ENCODE assay signal across 15 cellular contexts in genomic region chr9:111805841-111806241, GRCh38. TPM values are rescaled to one million over a fixed set of nuclear protein-coding genes. Genes with fewer than 3 reads are reported as not detected.
A peak's percentile ranks its signal among the peaks of the same experiment; 100 is the strongest.
DNase-seq lines count a peak whose midpoint lies in the region; ATAC-seq and TF ChIP-seq lines count a peak whose summit lies in the region.
"Had no signal": no experiment of that assay in that cellular context is flagged by ENCODE, and none has a peak within 500 bp of the region (broad histone marks: within the 10 kb centered on the region; RNA-seq: fewer than 3 reads in every experiment).

No MANE protein-coding gene starts in this region.

- H3K27me3 ChIP-seq in A673 (replicated peaks; ENCODE audit: insufficient read depth, low read depth, low read length, poor library complexity) (no peaks in the 10 kb centered on the region), HCT116 (ENCODE audit: insufficient read depth, low read length) (no peaks in the 10 kb centered on the region), left lung (no peaks in the 10 kb centered on the region), H9 (ENCODE audit: insufficient read depth, low read length) (no peaks in the 10 kb centered on the region)
- H3K27me3 ChIP-seq in CD8-positive, alpha-beta memory T cell (ENCODE audit: insufficient read depth, low read length, poor library complexity, severe bottlenecking): no peaks in the 10 kb centered on the region
- H3K27me3 ChIP-seq: cardiac muscle cell had no signal

- POLR2A ChIA-PET in A673 (lab: Charles Lee; ENCODE audit: low non-redundant PET): no interaction called here
- POLR2A ChIA-PET in HCT116 (lab: Charles Lee): no interaction called here
- POLR2A ChIA-PET in CD8-positive, alpha-beta memory T cell (lab: Charles Lee): no interaction called here

- no peaks in the 10 kb centered on the region for H3K79me1 ChIP-seq in H9 (ENCODE audit: insufficient read depth, low read depth, low read length, poor library complexity, severe bottlenecking)

- H4K20me1 ChIP-seq in HCT116 (ENCODE audit: insufficient read depth) (no peaks in the 10 kb centered on the region), H9 (ENCODE audit: control insufficient read depth, insufficient read depth, insufficient read length) (no peaks in the 10 kb centered on the region)

- no peak overlapping the region for H3T11ph ChIP-seq in H9 (ENCODE audit: low read length)

- no peak overlapping the region for H3K14ac ChIP-seq in H9 (ENCODE audit: insufficient read depth, low read length)

- H2AK5ac ChIP-seq in H9 (ENCODE audit: insufficient read length, low read length): no peak overlapping the region

- H2BK12ac ChIP-seq in H9 (ENCODE audit: insufficient read length, low read depth, low read length): no peak overlapping the region

- no peaks in the 10 kb centered on the region; the same call in 1 of the 2 replicates for H3K27me3 Mint-ChIP-seq in H9 (ENCODE audit: low read depth)
- H3K27me3 Mint-ChIP-seq in CD8-positive, alpha-beta memory T cell: peaks cover 3 to 11% of the 10 kb centered on the region in 2 donors
- H3K27me3 Mint-ChIP-seq: activated CD4-positive, alpha-beta T cell treated with anti-CD3 and anti-CD28 coated beads, Interleukin-2, amount 10 ng/mL, durations not matched to agents 24 days and 14 days had no signal

- no peaks in the 10 kb centered on the region for H3K9me2 ChIP-seq in HCT116 (ENCODE audit: insufficient read depth)

- H3K9ac ChIP-seq in HCT116 (ENCODE audit: low read length) (no peak overlapping the region), H9 (ENCODE audit: extremely low read depth, insufficient read length, low read length) (no peak overlapping the region)

- H3K4me1 ChIP-seq in A673 (ENCODE audit: insufficient read depth, low read length, poor library complexity, severe bottlenecking) (no peaks in the 10 kb centered on the region), HCT116 (ENCODE audit: control insufficient read depth in 1 of 2, insufficient read depth in 2 of 2, low read length in 2 of 2) (peaks cover 0 to 17% of the 10 kb centered on the region in 2 experiments; a peak in 3 of 4 replicates), left lung (no peaks in the 10 kb centered on the region), H9 (ENCODE audit: insufficient read depth, low read length) (no peaks in the 10 kb centered on the region)
- H3K4me1 ChIP-seq in CD8-positive, alpha-beta memory T cell (ENCODE audit: insufficient read depth, low read length): no peaks in the 10 kb centered on the region

- in situ Hi-C loops in astrocyte of the cerebellum (cut with HindIII; ENCODE audit: low sequenced_read_pairs): no loop called here

- no peaks in the 10 kb centered on the region for H3K9me3 Mint-ChIP-seq in H9
- no peaks in the 10 kb centered on the region for H3K9me3 Mint-ChIP-seq in CD8-positive, alpha-beta memory T cell
- H3K9me3 Mint-ChIP-seq: activated CD4-positive, alpha-beta T cell treated with anti-CD3 and anti-CD28 coated beads, Interleukin-2, amount 10 ng/mL, durations not matched to agents 24 days and 14 days; GM23338 had no signal

- H3K56ac ChIP-seq in H9 (ENCODE audit: insufficient read length, low read depth, low read length): no peak overlapping the region

- H3K23me2 ChIP-seq in H9 (ENCODE audit: insufficient read length, low read depth, low read length, poor library complexity, severe bottlenecking): no peaks in the 10 kb centered on the region

- peaks cover 0 to 4% of the 10 kb centered on the region in 2 experiments; a peak in 3 of 4 replicates for H3K4me1 Mint-ChIP-seq in H9
- peaks cover 6 to 15% (median 14%) of the 10 kb centered on the region in 3 donors for H3K4me1 Mint-ChIP-seq in CD8-positive, alpha-beta memory T cell
- H3K4me1 Mint-ChIP-seq: CD14-positive monocyte had no signal

- H3K4me3 ChIP-seq in A673 (ENCODE audit: low read depth, low read length, poor library complexity, severe bottlenecking): no peak overlapping the region
- no peak overlapping the region for H3K4me3 ChIP-seq in HCT116 (replicated peaks in 1 of 2; ENCODE audit: low read depth in 1 of 2, low read length in 2 of 2)
- H3K4me3 ChIP-seq in astrocyte of the cerebellum (ENCODE audit: low read depth, low read length): no peak overlapping the region
- no peak overlapping the region for H3K4me3 ChIP-seq in left lung
- H3K4me3 ChIP-seq in CD8-positive, alpha-beta memory T cell (ENCODE audit: low read length): no peak overlapping the region
- H3K4me3 ChIP-seq: cardiac muscle cell, GM23338 had no signal

- no peak overlapping the region for H3K4me3 Mint-ChIP-seq in H9
- H3K4me3 Mint-ChIP-seq in CD8-positive, alpha-beta memory T cell: no peak overlapping the region
- H3K4me3 Mint-ChIP-seq: activated CD4-positive, alpha-beta T cell treated with anti-CD3 and anti-CD28 coated beads, Interleukin-2, amount 10 ng/mL, durations not matched to agents 24 days and 14 days; CD14-positive monocyte; GM23338 had no signal

- H2BK120ac ChIP-seq in H9 (ENCODE audit: low read depth, low read length, poor library complexity, severe bottlenecking): no peak overlapping the region

- no peaks in the 10 kb centered on the region for H3K79me2 ChIP-seq in HCT116 (ENCODE audit: insufficient read depth, low read length)
- H3K79me2 ChIP-seq in H9 (ENCODE audit: insufficient read depth, low read length): no peaks in the 10 kb centered on the region

- no peak overlapping the region for H3K27ac ChIP-seq in A673 (ENCODE audit: low read depth, low read length, poor library complexity, severe bottlenecking)
- H3K27ac ChIP-seq in HCT116 (ENCODE audit: low read depth, low read length): no peak overlapping the region
- H3K27ac ChIP-seq in left lung: peak overlapping the region; percentile 60 to 62
- no peak overlapping the region for H3K27ac ChIP-seq in H9 (ENCODE audit: insufficient read length, low read depth, low read length)
- H3K27ac ChIP-seq in CD8-positive, alpha-beta memory T cell (ENCODE audit: low read depth, low read length): no peak overlapping the region
- H3K27ac ChIP-seq: cardiac muscle cell had no signal

- H3K4ac ChIP-seq in H9 (ENCODE audit: low read depth, low read length): no peak overlapping the region

- H3K9me3 ChIP-seq in A673 (ENCODE audit: low read depth, low read length, poor library complexity, severe bottlenecking) (no peaks in the 10 kb centered on the region), HCT116 (ENCODE audit: control insufficient read depth in 1 of 2, insufficient read depth in 1 of 2, low read depth in 1 of 2, low read length in 2 of 2) (no peaks in the 10 kb centered on the region), left lung (no peaks in the 10 kb centered on the region), H9 (ENCODE audit: control insufficient read depth, low read depth, low read length) (no peaks in the 10 kb centered on the region)
- H3K9me3 ChIP-seq in CD8-positive, alpha-beta memory T cell (ENCODE audit: low read length): no peaks in the 10 kb centered on the region

- intact Hi-C loops in A673 (cut with micrococcal nuclease; ENCODE audit: unreplicated experiment): no loop called here
- intact Hi-C loops in HCT116 (cut with micrococcal nuclease): no loop called here
- intact Hi-C loops in left lung (cut with DNase I): no loop called here

- peak overlapping the region; percentile 30 for H3K4me2 ChIP-seq in HCT116 (ENCODE audit: low read length)
- no peak overlapping the region for H3K4me2 ChIP-seq in H9 (ENCODE audit: insufficient read depth, insufficient read length, low read length)
- H3K4me2 ChIP-seq: GM23338 had no signal

- TF ChIP-seq CTCF in A673 (conservative IDR thresholded peaks at IDR 0.05; ENCODE audit: low read depth, low read length): no peak
- no peak for TF ChIP-seq CTCF in HCT116 (IDR thresholded peaks at IDR 0.05 in 2 of 3, conservative IDR thresholded peaks at IDR 0.05 in 1 of 3; ENCODE audit: borderline replicate concordance in 1 of 3, insufficient read depth in 1 of 3, low read depth in 2 of 3, low read length in 2 of 3)
- no peak for TF ChIP-seq CTCF in astrocyte of the cerebellum (IDR thresholded peaks at IDR 0.05; ENCODE audit: low read depth, low read length, missing control alignments)
- no peak for TF ChIP-seq CTCF in left lung (IDR thresholded peaks at IDR 0.05)
- no peak for TF ChIP-seq CTCF in H9 (conservative IDR thresholded peaks at IDR 0.05)

- no peak overlapping the region for H4K5ac ChIP-seq in H9 (ENCODE audit: insufficient read length, low read depth, low read length)

- RAD21 ChIA-PET in HCT116 (lab: Charles Lee; ENCODE audit: low non-redundant PET in 1 of 2, low total read pairs in 2 of 2, uncharacterized antibody in 2 of 2, unreplicated experiment in 2 of 2): no interaction called here

- TF ChIP-seq POLR2A in HCT116 (IDR thresholded peaks at IDR 0.05; ENCODE audit: borderline replicate concordance, extremely low read depth, insufficient read depth, insufficient read length): no peak

- DNase-seq in A673 (ENCODE audit: low spot score) (peak; percentile 14), HCT116 (ENCODE audit: low read depth, low spot score) (peak; percentile 10), astrocyte of the cerebellum (ENCODE audit: low read depth) (peak; percentile 19), left lung (no peak), H9 (no peak)
- DNase-seq in CD8-positive, alpha-beta memory T cell: no peak
- DNase-seq: activated CD4-positive, alpha-beta T cell treated with anti-CD3 and anti-CD28 coated beads, Interleukin-2, amount 10 ng/mL, durations not matched to agents 24 days and 14 days; NCI-H1694; RPMI8226 had no signal

- H2BK20ac ChIP-seq in H9 (ENCODE audit: low read depth, low read length, poor library complexity, severe bottlenecking): no peak overlapping the region

- H3K36me3 Mint-ChIP-seq in H9 (ENCODE audit: insufficient read depth in 1 of 3, low read depth in 3 of 3): no peaks in the 10 kb centered on the region
- peaks cover 0 to 3% (median 2%) of the 10 kb centered on the region in 3 donors for H3K36me3 Mint-ChIP-seq in CD8-positive, alpha-beta memory T cell
- H3K36me3 Mint-ChIP-seq: CD14-positive monocyte had no signal

- no peak overlapping the region for H4K91ac ChIP-seq in H9 (ENCODE audit: insufficient read length, low read depth, low read length)

- H3K18ac ChIP-seq in H9 (ENCODE audit: insufficient read length, low read depth, low read length): no peak overlapping the region

- BruUV-seq in A673 (replicated peaks; lab: Mats Ljungman, UMichigan): no TSS peak
- no TSS peak for BruUV-seq in HCT116 (replicated peaks; lab: Mats Ljungman, UMichigan)

- no peak overlapping the region for H3K27ac Mint-ChIP-seq in H9
- no peak overlapping the region for H3K27ac Mint-ChIP-seq in CD8-positive, alpha-beta memory T cell
- H3K27ac Mint-ChIP-seq: activated CD4-positive, alpha-beta T cell treated with anti-CD3 and anti-CD28 coated beads, Interleukin-2, amount 10 ng/mL, durations not matched to agents 24 days and 14 days; CD14-positive monocyte; GM23338 had no signal

- no peak for TF ChIP-seq RAD21 in HCT116 (IDR thresholded peaks at IDR 0.05; ENCODE audit: low read depth)

- no peak overlapping the region for H2BK5ac ChIP-seq in H9 (ENCODE audit: insufficient read length, low read length)

- no CpG with 5 or more reads among the region's 4 CpGs for WGBS in H9 (ENCODE audit: extremely low coverage, insufficient read length, low lambda C conversion rate)

- H3K23ac ChIP-seq in H9 (ENCODE audit: insufficient read length, low read depth, low read length): no peak overlapping the region

- H2AFZ ChIP-seq in HCT116 (ENCODE audit: low read depth, low read length, poor library complexity, severe bottlenecking) (no peak overlapping the region), H9 (ENCODE audit: low read length) (no peak overlapping the region)
- H2AFZ ChIP-seq: GM23338 had no signal

- ATAC-seq in HCT116 (no peak), left lung (peak; percentile 86), GM21390 (IDR thresholded peaks at IDR 0.05; ENCODE audit: unreplicated experiment) (no peak), HG03108 (IDR thresholded peaks at IDR 0.05; ENCODE audit: unreplicated experiment) (no peak)
- ATAC-seq: GM23338 had no signal

- no peak overlapping the region for H4K8ac ChIP-seq in H9 (replicated peaks; ENCODE audit: insufficient read length, low read depth, low read length)

- CTCF ChIA-PET in A673 (lab: Charles Lee): no interaction called here
- CTCF ChIA-PET in HCT116 (lab: Charles Lee): no interaction called here
- CTCF ChIA-PET in CD8-positive, alpha-beta memory T cell (lab: Charles Lee): no interaction called here

- no peak overlapping the region for H2BK15ac ChIP-seq in H9 (ENCODE audit: low read depth, low read length)

- H3K36me3 ChIP-seq in A673 (ENCODE audit: insufficient read depth, low read length, poor library complexity, severe bottlenecking) (no peaks in the 10 kb centered on the region), HCT116 (ENCODE audit: control insufficient read depth in 1 of 2, insufficient read depth in 2 of 2, low read length in 2 of 2) (no peaks in the 10 kb centered on the region), left lung (no peaks in the 10 kb centered on the region)
- no peaks in the 10 kb centered on the region for H3K36me3 ChIP-seq in CD8-positive, alpha-beta memory T cell (ENCODE audit: insufficient read depth, low read length)
- H3K36me3 ChIP-seq: cardiac muscle cell had no signal

RNA-seq across cellular contexts. Expression of gene SHOC1, which starts 11.1 kb away (rescaled TPM):
- not detected in 2 replicates for total RNA-seq in A673 (2021)
- 1.1 TPM for total RNA-seq in HCT116 (2021; ENCODE audit: unreplicated experiment)
- polyA plus RNA-seq in HCT116 (2012): 0.05 and 0.25 TPM in 2 replicates
- total RNA-seq in left lung: under 1 TPM; 0.06 to 0.29 TPM
- not detected in 2 replicates for total RNA-seq in H9 (2021)
- not detected for total RNA-seq in CD8-positive, alpha-beta memory T cell
- not detected for polyA plus RNA-seq in CD8-positive, alpha-beta memory T cell
- total RNA-seq: activated CD4-positive, alpha-beta T cell treated with anti-CD3 and anti-CD28 coated beads, Interleukin-2, amount 10 ng/mL, durations not matched to agents 24 days and 14 days; cardiac muscle cell; GM23338 had no signal
- polyA plus RNA-seq: CD14-positive monocyte, neural cell had no signal

Comparison
In these comparisons a context has a peak if more than half of its experiments do, and no peak if none do; other contexts are left out.
1. DNase-seq: peak in A673 (single experiment), HCT116 (single experiment) and astrocyte of the cerebellum (single experiment); none in left lung (0 of 2), H9 (single experiment) and CD8-positive, alpha-beta memory T cell (0 of 5).
2. H3K27ac ChIP-seq: peak in left lung (2 of 2); none in A673 (single experiment), HCT116 (single experiment), H9 (single experiment) and CD8-positive, alpha-beta memory T cell (single experiment).